In the genomic region with DNA sequence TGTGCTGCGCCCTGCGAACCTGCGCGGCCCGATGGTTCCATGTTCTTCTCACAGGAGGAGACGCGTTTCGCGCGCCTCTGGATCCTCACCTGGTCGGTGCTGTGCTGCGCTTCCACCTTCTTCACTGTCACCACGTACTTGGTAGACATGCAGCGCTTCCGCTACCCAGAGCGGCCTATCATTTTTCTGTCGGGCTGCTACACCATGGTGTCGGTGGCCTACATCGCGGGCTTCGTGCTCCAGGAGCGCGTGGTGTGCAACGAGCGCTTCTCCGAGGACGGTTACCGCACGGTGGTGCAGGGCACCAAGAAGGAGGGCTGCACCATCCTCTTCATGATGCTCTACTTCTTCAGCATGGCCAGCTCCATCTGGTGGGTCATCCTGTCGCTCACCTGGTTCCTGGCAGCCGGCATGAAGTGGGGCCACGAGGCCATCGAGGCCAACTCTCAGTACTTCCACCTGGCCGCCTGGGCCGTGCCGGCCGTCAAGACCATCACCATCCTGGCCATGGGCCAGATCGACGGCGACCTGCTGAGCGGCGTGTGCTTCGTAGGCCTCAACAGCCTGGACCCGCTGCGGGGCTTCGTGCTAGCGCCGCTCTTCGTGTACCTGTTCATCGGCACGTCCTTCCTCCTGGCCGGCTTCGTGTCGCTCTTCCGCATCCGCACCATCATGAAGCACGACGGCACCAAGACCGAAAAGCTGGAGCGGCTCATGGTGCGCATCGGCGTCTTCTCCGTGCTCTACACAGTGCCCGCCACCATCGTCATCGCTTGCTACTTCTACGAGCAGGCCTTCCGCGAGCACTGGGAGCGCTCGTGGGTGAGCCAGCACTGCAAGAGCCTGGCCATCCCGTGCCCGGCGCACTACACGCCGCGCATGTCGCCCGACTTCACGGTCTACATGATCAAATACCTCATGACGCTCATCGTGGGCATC, we compare ENCODE assay signal across 9 cellular contexts. TPM values are rescaled to one million over a fixed set of nuclear protein-coding genes. Genes with fewer than 3 reads are reported as not detected.
A peak's percentile ranks its signal among the peaks of the same experiment; 100 is the strongest.
DNase-seq lines count a peak whose midpoint lies in the region; ATAC-seq and TF ChIP-seq lines count a peak whose summit lies in the region.
"Had no signal": no experiment of that assay in that cellular context is flagged by ENCODE, and none has a peak within 500 bp of the region (broad histone marks: within the 10 kb centered on the region; RNA-seq: fewer than 3 reads in every experiment).

No MANE protein-coding gene starts in this region.

- H3K4me1 ChIP-seq in HEK293 (ENCODE audit: control insufficient read depth, insufficient read depth, low read length): peaks cover 13% of the 10 kb centered on the region
- H3K4me1 ChIP-seq in stomach smooth muscle (ENCODE audit: control insufficient read depth, insufficient read depth, low read length): peaks cover 18% of the 10 kb centered on the region
- H3K4me1 ChIP-seq in SJCRH30: peaks cover 14% of the 10 kb centered on the region; the same call in 1 of the 2 replicates

- POLR2A ChIA-PET in HEK293 (lab: Yijun Ruan, JAX): no interaction called here

- peaks cover 3% of the 10 kb centered on the region for H3K36me3 Mint-ChIP-seq in activated naive CD8-positive, alpha-beta T cell treated with anti-CD3 and anti-CD28 coated beads for 36 hours

- no peak overlapping the region for H3K27ac Mint-ChIP-seq in activated naive CD8-positive, alpha-beta T cell treated with anti-CD3 and anti-CD28 coated beads for 36 hours

- H3K27ac ChIP-seq in HEK293 (ENCODE audit: extremely low read depth, low read depth, low read length) (no peak overlapping the region; the same call in 1 of the 2 replicates), stomach smooth muscle (ENCODE audit: low read length) (no peak overlapping the region), SJCRH30 (no peak overlapping the region)
- H3K27ac ChIP-seq: foreskin keratinocyte had no signal

- CTCF ChIA-PET in HEK293 (lab: Yijun Ruan, JAX): interaction anchor here (0.6 kb wide), 1 partner anchor 31 kb away, joined by 4 read pairs; no protein-coding TSS in a partner anchor

- H3K9me3 ChIP-seq in HEK293 (ENCODE audit: control insufficient read depth, insufficient read depth, low read depth, low read length): no peaks in the 10 kb centered on the region
- no peaks in the 10 kb centered on the region for H3K9me3 ChIP-seq in stomach smooth muscle (ENCODE audit: control insufficient read depth in 2 of 2, low read length in 2 of 2)
- H3K9me3 ChIP-seq in SJCRH30 (replicated peaks): no peaks in the 10 kb centered on the region

- peaks cover 85% of the 10 kb centered on the region for H3K27me3 Mint-ChIP-seq in activated naive CD8-positive, alpha-beta T cell treated with anti-CD3 and anti-CD28 coated beads for 36 hours

- H3K4me3 Mint-ChIP-seq in activated naive CD8-positive, alpha-beta T cell treated with anti-CD3 and anti-CD28 coated beads for 36 hours: peak overlapping the region; percentile 37

- no peaks in the 10 kb centered on the region for H3K27me3 ChIP-seq in kidney epithelial cell (ENCODE audit: control insufficient read depth, insufficient read depth, low read length)
- peaks cover 21 to 33% of the 10 kb centered on the region in 2 donors for H3K27me3 ChIP-seq in stomach smooth muscle (ENCODE audit: control insufficient read depth in 1 of 2, insufficient read depth in 2 of 2, low read length in 2 of 2)
- H3K27me3 ChIP-seq in SJCRH30: no peaks in the 10 kb centered on the region
- H3K27me3 ChIP-seq: foreskin keratinocyte had no signal

- peaks cover 14% of the 10 kb centered on the region for H3K4me1 Mint-ChIP-seq in activated naive CD8-positive, alpha-beta T cell treated with anti-CD3 and anti-CD28 coated beads for 36 hours

- intact Hi-C loops in left colon (cut with DNase I, micrococcal nuclease): no loop called here

- peaks cover 0 to 8% of the 10 kb centered on the region in 2 experiments; a peak in 1 of 3 replicates for H3K36me3 ChIP-seq in HEK293 (ENCODE audit: control insufficient read depth in 2 of 2, insufficient read depth in 1 of 2, low read length in 2 of 2)
- H3K36me3 ChIP-seq in kidney epithelial cell (ENCODE audit: control insufficient read depth, insufficient read depth, low read length): no peaks in the 10 kb centered on the region
- no peaks in the 10 kb centered on the region for H3K36me3 ChIP-seq in stomach smooth muscle (ENCODE audit: control insufficient read depth in 2 of 2, insufficient read depth in 2 of 2, low read length in 2 of 2)
- no peaks in the 10 kb centered on the region for H3K36me3 ChIP-seq in SJCRH30

- no peak for TF ChIP-seq CTCF in HEK293 (tag by site-specific recombination; IDR thresholded peaks at IDR 0.05)
- TF ChIP-seq CTCF in kidney epithelial cell (IDR thresholded peaks at IDR 0.05; ENCODE audit: insufficient read depth, low read length, poor library complexity, severe bottlenecking): no peak

- H3K9ac ChIP-seq in stomach smooth muscle (ENCODE audit: low read length in 2 of 2): no peak overlapping the region

- H3K4me3 ChIP-seq in HEK293 (ENCODE audit: low read depth, low read length): no peak overlapping the region
- peak overlapping the region; percentile 37 for H3K4me3 ChIP-seq in kidney epithelial cell (ENCODE audit: low read depth, low read length)
- peak overlapping the region; percentile 71 to 73 for H3K4me3 ChIP-seq in stomach smooth muscle (ENCODE audit: low read length in 2 of 2)
- H3K4me3 ChIP-seq in SJCRH30: no peak overlapping the region

- no peak for DNase-seq in activated naive CD8-positive, alpha-beta T cell treated with anti-CD3 and anti-CD28 coated beads for 36 hours
- DNase-seq in kidney epithelial cell (ENCODE audit: low read depth): no peak
- DNase-seq in NCI-H1048 (lab: John Stamatoyannopoulos, UW): no peak
- no peak for DNase-seq in SJCRH30
- DNase-seq in left colon: no peak
- DNase-seq: activated CD4-positive, CD25-positive, alpha-beta regulatory T cell had no signal

- no peak for ATAC-seq in left colon

- H3K9me3 Mint-ChIP-seq in activated naive CD8-positive, alpha-beta T cell treated with anti-CD3 and anti-CD28 coated beads for 36 hours: peaks cover 4% of the 10 kb centered on the region

TF ChIP-seq in HEK293, 187 proteins besides CTCF, POLR2A, EP300 and RAD21:
- TF ChIP-seq ZNF223 (tag by site-specific recombination; IDR thresholded peaks at IDR 0.05) (0 out of 2 replicates have a peak, but pooled peaks have one; percentile 18), ZNF211 (tag by site-specific recombination; IDR thresholded peaks at IDR 0.05; ENCODE audit: low read depth) (no peak)

RNA-seq across cellular contexts. Expression of gene FZD2, which starts 1.3 kb away (rescaled TPM):
- total RNA-seq in activated naive CD8-positive, alpha-beta T cell treated with anti-CD3 and anti-CD28 coated beads for 36 hours: not detected
- total RNA-seq in kidney epithelial cell (8.1 and 11.2 TPM in 2 replicates), left colon (1 to 10 TPM in 1 of 2 donors, under 1 TPM in 1; 0.31 to 1.6 TPM)
- 16.0 and 18.2 TPM in 2 replicates for total RNA-seq in SJCRH30 (2014; rRNA removed; shearing (Covaris generic))

RNA-seq across cellular contexts. Expression of gene GPATCH8, which starts 55.4 kb away (rescaled TPM):
- total RNA-seq in activated naive CD8-positive, alpha-beta T cell treated with anti-CD3 and anti-CD28 coated beads for 36 hours: 10 to 100 TPM; 34.9 to 36.2 TPM
- total RNA-seq in kidney epithelial cell (30.9 and 34.9 TPM in 2 replicates), left colon (10 to 100 TPM; 29.1 to 33.7 TPM)
- total RNA-seq in SJCRH30 (2014; rRNA removed; shearing (Covaris generic)): 22.2 and 24.3 TPM in 2 replicates

Comparison
In these comparisons a context has a peak if more than half of its experiments do, and no peak if none do; other contexts are left out.
1. H3K4me3 ChIP-seq: peak in kidney epithelial cell (single experiment) and stomach smooth muscle (2 of 2); none in HEK293 (single experiment) and SJCRH30 (single experiment).